ENCODE assay signal across 8 cellular contexts in genomic region chr19:35249146-35249847, GRCh38. TPM values are rescaled to one million over a fixed set of nuclear protein-coding genes. Genes with fewer than 3 reads are reported as not detected.
DNase-seq lines count a peak whose midpoint lies in the region; ATAC-seq, FAIRE-seq and TF ChIP-seq lines count a peak whose summit lies in the region.

No MANE protein-coding gene starts in this region.

- 8% methylated on average over 39 of the region's 39 CpGs for WGBS in heart right ventricle, 2 donors
- 1 to 9% (median 8%) methylated on average over 37 to 39 of the region's 39 CpGs for WGBS in small intestine, 3 donors

- peaks cover 11% of the 10 kb centered on the region for H3K9me3 Mint-ChIP-seq in T-helper 1 cell treated with Interleukin-12 subunit alpha and Interleukin-12 subunit beta and Interleukin-4 antibody, amounts not matched to agents 30 μg/mL and 1 μg/mL, for 36 hours

- FAIRE-seq in small intestine (lab: Jason Lieb, UNC): no peak

- TF ChIP-seq CTCF in Peyer's patch (IDR thresholded peaks at IDR 0.05): no peak
- no peak for TF ChIP-seq CTCF in heart right ventricle (IDR thresholded peaks at IDR 0.05)

- H3K4me1 ChIP-seq in Peyer's patch (peaks cover 0 to 19% (median 0%) of the 10 kb centered on the region in 4 donors), heart right ventricle (peaks cover 0 to 41% (median 25%) of the 10 kb centered on the region in 9 donors), small intestine (ENCODE audit: control insufficient read depth in 2 of 2, insufficient read depth in 1 of 2, low read depth in 1 of 2, low read length in 1 of 2) (no peaks in the 10 kb centered on the region)

- no peaks in the 10 kb centered on the region for H3K27me3 ChIP-seq in Peyer's patch
- peaks cover 10 to 53% (median 35%) of the 10 kb centered on the region in 7 donors for H3K27me3 ChIP-seq in heart right ventricle
- no peaks in the 10 kb centered on the region for H3K27me3 ChIP-seq in small intestine (ENCODE audit: control insufficient read depth in 2 of 2, insufficient read depth in 2 of 2, low read length in 2 of 2)

- ATAC-seq in heart right ventricle: peak in 1 of 8 donors; percentile 20
- ATAC-seq in GM18519 (IDR thresholded peaks at IDR 0.05; ENCODE audit: low FRiP score, unreplicated experiment): no peak
- ATAC-seq in GM19452 (IDR thresholded peaks at IDR 0.05; ENCODE audit: unreplicated experiment): no peak

- no peak for DNase-seq in T-helper 1 cell
- DNase-seq in Peyer's patch: peak in 1 of 3 donors; percentile 40
- DNase-seq in heart right ventricle: no peak
- peak; percentile 64 for DNase-seq in small intestine
- no peak for DNase-seq in amygdala (lab: John Stamatoyannopoulos, UW)

- no peaks in the 10 kb centered on the region for H3K36me3 Mint-ChIP-seq in T-helper 1 cell treated with Interleukin-12 subunit alpha and Interleukin-12 subunit beta and Interleukin-4 antibody, amounts not matched to agents 30 μg/mL and 1 μg/mL, for 36 hours (ENCODE audit: low read depth)

- H3K4me1 Mint-ChIP-seq in T-helper 1 cell treated with Interleukin-12 subunit alpha and Interleukin-12 subunit beta and Interleukin-4 antibody, amounts not matched to agents 30 μg/mL and 1 μg/mL, for 36 hours (ENCODE audit: low read depth): peaks cover 8% of the 10 kb centered on the region

- no peak overlapping the region for H3K27ac Mint-ChIP-seq in T-helper 1 cell treated with Interleukin-12 subunit alpha and Interleukin-12 subunit beta and Interleukin-4 antibody, amounts not matched to agents 30 μg/mL and 1 μg/mL, for 36 hours

- peak overlapping the region; percentile 89 to 98 (median 94) for H3K27ac ChIP-seq in Peyer's patch
- peak overlapping the region in 9 of 10 donors; percentile 68 to 87 (median 75) for H3K27ac ChIP-seq in heart right ventricle
- peak overlapping the region; percentile 94 to 96 for H3K27ac ChIP-seq in small intestine (ENCODE audit: low read depth in 1 of 2, low read length in 1 of 2)

- intact Hi-C loops in heart right ventricle (cut with DNase I): loop anchor here in 1 of 10 donors (5.0 kb wide), 1 partner anchor 97 kb away; the partner anchor contains the start of gene FXYD5

- TF ChIP-seq POLR2A in Peyer's patch (IDR thresholded peaks at IDR 0.05): no peak

- H3K4me3 ChIP-seq in Peyer's patch: peak overlapping the region; percentile 73 to 90 (median 75)
- peak overlapping the region; percentile 35 to 68 (median 60) for H3K4me3 ChIP-seq in heart right ventricle
- peak overlapping the region; percentile 67 to 96 for H3K4me3 ChIP-seq in small intestine (ENCODE audit: low read depth in 1 of 2, low read length in 2 of 2)

- peaks cover 0 to 24% (median 0%) of the 10 kb centered on the region in 3 donors for H3K36me3 ChIP-seq in Peyer's patch
- H3K36me3 ChIP-seq in heart right ventricle: no peaks in the 10 kb centered on the region
- peaks cover 0 to 4% of the 10 kb centered on the region in 2 donors for H3K36me3 ChIP-seq in small intestine (ENCODE audit: control insufficient read depth in 2 of 2, insufficient read depth in 2 of 2, low read length in 2 of 2)

- peaks cover 50% of the 10 kb centered on the region for H3K27me3 Mint-ChIP-seq in T-helper 1 cell treated with Interleukin-12 subunit alpha and Interleukin-12 subunit beta and Interleukin-4 antibody, amounts not matched to agents 30 μg/mL and 1 μg/mL, for 36 hours (ENCODE audit: low read depth)

- peak overlapping the region; percentile 77 for H3K4me3 Mint-ChIP-seq in T-helper 1 cell treated with Interleukin-12 subunit alpha and Interleukin-12 subunit beta and Interleukin-4 antibody, amounts not matched to agents 30 μg/mL and 1 μg/mL, for 36 hours

- H3K9me3 ChIP-seq in Peyer's patch (no peaks in the 10 kb centered on the region), heart right ventricle (peaks cover 0 to 15% (median 0%) of the 10 kb centered on the region in 11 donors), small intestine (ENCODE audit: control insufficient read depth, low read depth) (no peaks in the 10 kb centered on the region)

RNA-seq across cellular contexts. Expression of gene LSR, which starts 0.5 kb away (rescaled TPM):
- total RNA-seq in Peyer's patch (100 to 1,000 TPM in 3 of 4 donors, 10 to 100 TPM in 1; 28.9 to 214 (median 188) TPM), heart right ventricle (1 to 10 TPM; 3.2 to 8.7 (median 5.2) TPM)
- polyA plus RNA-seq in heart right ventricle (10 to 100 TPM; 10.2 to 10.4 TPM), small intestine (100 to 1,000 TPM in 1 of 3 donors, 10 to 100 TPM in 2; 51.6 to 136 (median 70.2) TPM)

RNA-seq across cellular contexts. Expression of gene USF2, which starts 19.5 kb away (rescaled TPM):
- total RNA-seq in Peyer's patch: 100 to 1,000 TPM; 112 to 201 (median 142) TPM
- total RNA-seq in heart right ventricle: 100 to 1,000 TPM; 134 to 185 (median 151) TPM
- polyA plus RNA-seq in heart right ventricle: 100 to 1,000 TPM; 125 to 171 TPM
- polyA plus RNA-seq in small intestine: 100 to 1,000 TPM in 1 of 3 donors, 10 to 100 TPM in 2; 74.7 to 127 (median 92.1) TPM

RNA-seq across cellular contexts. Expression of gene FAM187B, which starts 20.8 kb away (rescaled TPM):
- total RNA-seq in Peyer's patch (not detected), heart right ventricle (under 1 TPM in 1 of 10 donors, not detected in 9; 0.48 TPM)
- polyA plus RNA-seq in heart right ventricle (not detected), small intestine (not detected)

RNA-seq across cellular contexts. Expression of gene HAMP, which starts 33.0 kb away (rescaled TPM):
- total RNA-seq in Peyer's patch: not detected
- total RNA-seq in heart right ventricle: 1 to 10 TPM in 1 of 10 donors, under 1 TPM in 1, not detected in 8; 0.44 to 3.9 TPM
- 10 to 100 TPM in 1 of 2 donors, not detected in 1; 13.7 TPM for polyA plus RNA-seq in heart right ventricle
- polyA plus RNA-seq in small intestine: under 1 TPM in 1 of 3 donors, not detected in 2; 0.18 TPM

RNA-seq across cellular contexts. Expression of gene MAG, which starts 42.7 kb away (rescaled TPM):
- total RNA-seq in Peyer's patch (1 to 10 TPM in 1 of 4 donors, not detected in 3; 3.8 TPM), heart right ventricle (under 1 TPM in 1 of 10 donors, not detected in 9; 0.39 TPM)
- polyA plus RNA-seq in heart right ventricle (under 1 TPM in 1 of 2 donors, not detected in 1; 0.04 TPM), small intestine (not detected)
